8 cellular contexts compared by ENCODE assay signal in the genomic region with DNA sequence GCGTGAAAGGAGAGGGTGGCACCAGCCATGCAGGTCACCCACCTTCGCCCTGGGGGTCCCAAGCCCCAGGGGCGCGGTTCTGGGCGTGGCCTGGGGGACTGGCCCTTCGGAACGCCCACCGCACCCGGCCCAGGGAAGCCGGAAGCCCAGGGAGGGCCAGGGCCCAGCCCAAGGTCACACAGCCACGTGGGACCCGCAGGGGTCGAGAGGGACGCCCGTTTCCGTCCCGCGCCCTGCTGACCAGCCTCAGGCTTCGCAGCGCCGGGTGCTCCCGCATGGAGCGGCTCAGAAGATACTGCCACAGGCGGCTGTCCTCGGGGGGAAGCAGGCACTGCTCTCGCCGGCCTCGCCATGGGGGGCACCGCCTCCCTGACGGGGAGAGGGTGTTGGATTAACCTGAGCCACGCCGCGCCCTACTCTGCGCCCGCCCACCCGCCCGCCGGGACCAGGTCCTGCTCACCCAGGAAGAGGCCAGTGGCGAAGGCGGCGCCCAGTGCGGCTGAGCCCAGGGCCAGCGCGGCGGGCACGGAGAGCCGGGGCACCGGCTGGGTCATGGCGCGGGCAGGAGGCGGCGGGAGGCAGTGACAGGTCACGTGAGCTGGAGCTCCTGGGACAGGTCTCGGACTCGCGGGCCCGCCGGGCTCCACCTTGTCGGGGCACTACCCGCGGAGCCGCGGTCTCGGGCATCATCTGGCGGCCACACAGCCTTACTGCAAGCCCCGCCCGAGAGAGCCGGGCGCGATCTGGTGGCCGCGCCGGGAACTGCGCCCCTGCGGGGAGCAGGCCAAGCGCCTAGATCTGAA. TPM values are rescaled to one million over a fixed set of nuclear protein-coding genes. Genes with fewer than 3 reads are reported as not detected.
DNase-seq lines count a peak whose midpoint lies in the region; ATAC-seq, FAIRE-seq and TF ChIP-seq lines count a peak whose summit lies in the region.

A gene (minus strand): TSS at position 583 of the 803 bp plus-strand sequence. CDS start 29 bp downstream, at position 554.

- no peaks in the 10 kb centered on the region for H3K27me3 ChIP-seq in WERI-Rb-1 (ENCODE audit: insufficient read depth, low read depth, severe bottlenecking)
- no peaks in the 10 kb centered on the region for H3K27me3 ChIP-seq in breast epithelium
- no peaks in the 10 kb centered on the region for H3K27me3 ChIP-seq in small intestine (ENCODE audit: control insufficient read depth in 2 of 2, insufficient read depth in 2 of 2, low read length in 2 of 2)

- intact Hi-C loops in breast epithelium (cut with DNase I; ENCODE audit: low total_unique reads) = loop anchor here (10.0 kb wide), 1 partner anchor 131 kb away; a partner anchor contains a TSS

- H3K9me3 ChIP-seq in WERI-Rb-1 (ENCODE audit: severe bottlenecking) = no peaks in the 10 kb centered on the region
- H3K9me3 ChIP-seq in breast epithelium = no peaks in the 10 kb centered on the region
- H3K9me3 ChIP-seq in small intestine (ENCODE audit: control insufficient read depth, low read depth) = no peaks in the 10 kb centered on the region

- H3K27ac ChIP-seq in WERI-Rb-1 = peak within 1 kb of the TSS; percentile 88
- peak within 1 kb of the TSS; percentile 84 to 87 for H3K27ac ChIP-seq in breast epithelium
- peak within 1 kb of the TSS; percentile 94 to 100 for H3K27ac ChIP-seq in small intestine (ENCODE audit: low read depth in 1 of 2, low read length in 1 of 2)

- H3K36me3 ChIP-seq in WERI-Rb-1 (peaks cover 34% of the 10 kb centered on the region), breast epithelium (no peaks in the 10 kb centered on the region), small intestine (ENCODE audit: control insufficient read depth in 2 of 2, insufficient read depth in 2 of 2, low read length in 2 of 2) (peaks cover 6 to 16% of the 10 kb centered on the region in 2 donors)

- no peak for TF ChIP-seq POLR2A in breast epithelium (IDR thresholded peaks at IDR 0.05)

- CTCF ChIA-PET in AG04449 (lab: Yijun Ruan, JAX) = interaction anchor here (0.6 to 11.5 kb wide), 40 partner anchors 11 to 1045 kb away, joined by 3 to 302 read pairs (median 4); a partner anchor contains a TSS

- peaks cover 8 to 9% of the 10 kb centered on the region in 2 donors for H3K4me1 ChIP-seq in breast epithelium
- H3K4me1 ChIP-seq in small intestine (ENCODE audit: control insufficient read depth in 2 of 2, insufficient read depth in 1 of 2, low read depth in 1 of 2, low read length in 1 of 2) = peaks cover 2 to 3% of the 10 kb centered on the region in 2 donors

- ATAC-seq in GM18861 (IDR thresholded peaks at IDR 0.05; ENCODE audit: unreplicated experiment) (peak; percentile 74), HG03097 (IDR thresholded peaks at IDR 0.05; ENCODE audit: low FRiP score, unreplicated experiment) (peak; percentile 76)

- WGBS in small intestine, 3 donors = 0 to 1% (median 0%) methylated on average over 49 to 76 of the region's 76 CpGs

- DNase-seq in AG04449 (ENCODE audit: low read depth, low spot score) (no peak), NCI-H2171 treated with DMSO at 0.1 percent for 48 hours (lab: John Stamatoyannopoulos, UW) (peak; percentile 87), WERI-Rb-1 (peak; percentile 97), breast epithelium (ENCODE audit: low spot score in 2 of 2) (peak; percentile 94 to 95), iPS-NIHi11 (ENCODE audit: low spot score) (peak; percentile 97), small intestine (peak; percentile 95)

- FAIRE-seq in small intestine (lab: Jason Lieb, UNC) = no peak

- POLR2A ChIA-PET in AG04449 (lab: Yijun Ruan, JAX) = interaction anchor here (1.1 to 1.2 kb wide), 3 partner anchors 10 to 40 kb away, joined by 3 to 4 read pairs (median 4); no protein-coding TSS in a partner anchor

- H3K4me3 ChIP-seq in AG04449 (ENCODE audit: low read depth, low read length) = peak within 1 kb of the TSS; percentile 71
- peak within 1 kb of the TSS; percentile 68 for H3K4me3 ChIP-seq in WERI-Rb-1 (ENCODE audit: low read depth, low read length)
- H3K4me3 ChIP-seq in breast epithelium = peak within 1 kb of the TSS; percentile 69 to 84 (median 73)
- peak within 1 kb of the TSS; percentile 75 to 79 for H3K4me3 ChIP-seq in small intestine (ENCODE audit: low read depth in 1 of 2, low read length in 2 of 2)

- TF ChIP-seq CTCF in AG04449 (IDR thresholded peaks at IDR 0.05; ENCODE audit: insufficient read depth, low read length, missing control alignments) = peak; percentile 100
- peak; percentile 100 for TF ChIP-seq CTCF in WERI-Rb-1 (IDR thresholded peaks at IDR 0.05; ENCODE audit: low read depth, low read length)
- peak; percentile 100 for TF ChIP-seq CTCF in breast epithelium (IDR thresholded peaks at IDR 0.05)

RNA-seq across cellular contexts. Expression of the gene that starts here (rescaled TPM):
- 10 to 100 TPM; 21.0 to 28.5 (median 21.7) TPM for total RNA-seq in breast epithelium
- 100 to 1,000 TPM; 132 to 510 (median 325) TPM for polyA plus RNA-seq in small intestine
